8 cellular contexts compared by ENCODE assay signal in genomic region chr17:14308965-14309879, GRCh38. TPM values are rescaled to one million over a fixed set of nuclear protein-coding genes. Genes with fewer than 3 reads are reported as not detected.
DNase-seq lines count a peak whose midpoint lies in the region; ATAC-seq, FAIRE-seq and TF ChIP-seq lines count a peak whose summit lies in the region.

No MANE protein-coding gene starts in this region.

- H2AFZ ChIP-seq in K562 (ENCODE audit: low read depth, low read length), result peak overlapping the region; percentile 73

- ATAC-seq in GM18873 (IDR thresholded peaks at IDR 0.05; ENCODE audit: low FRiP score, unreplicated experiment) (peak; percentile 93), K562 (peak; percentile 98), GM18870 (IDR thresholded peaks at IDR 0.05; ENCODE audit: unreplicated experiment) (no peak)

- in situ Hi-C loops in K562 (cut with MboI), result no loop called here

- BruUV-seq in K562 (replicated peaks; lab: Mats Ljungman, UMichigan), result no TSS peak

- peaks cover 60% of the 10 kb centered on the region for H3K79me2 ChIP-seq in K562 (ENCODE audit: control insufficient read depth, insufficient read depth, low read length)

- H3K27ac ChIP-seq in K562 (ENCODE audit: extremely low read depth, low read depth, low read length), result peak overlapping the region; percentile 84
- H3K27ac ChIP-seq in rectal smooth muscle tissue (ENCODE audit: low read depth, low read length), result no peak overlapping the region

- WGBS in K562 (ENCODE audit: insufficient coverage, low coverage, missing lambda C conversion rate), result 2% methylated on average over 11 of the region's 71 CpGs

- peak; percentile 73; the same call in 1 of the 2 replicates for TF ChIP-seq POLR2A in K562 (conservative IDR thresholded peaks at IDR 0.05)

- POLR2A ChIA-PET in K562 (lab: Yijun Ruan, JAX), result interaction anchor here (0.6 to 0.7 kb wide), 2 partner anchors 22 to 23 kb away, joined by 3 read pairs; no protein-coding TSS in a partner anchor

- peak; percentile 95 for DNase-seq in HuH-7 (ENCODE audit: low spot score)
- peak; percentile 94 for DNase-seq in T1000 (lab: John Stamatoyannopoulos, UW)
- DNase-seq in K562 (ENCODE audit: extremely low read depth in 1 of 4, low spot score in 3 of 4), result peak; percentile 94 to 97 (median 95)
- DNase-seq in hypothalamus (lab: John Stamatoyannopoulos, UW), result peak in 44 of 51 donors; percentile 20 to 85 (median 66)
- DNase-seq in ureter (ENCODE audit: low spot score), result peak; percentile 90

- no peak for TF ChIP-seq RAD21 in K562 (CRISPR knock-in tag; conservative IDR thresholded peaks at IDR 0.05 in 1 of 2, IDR thresholded peaks at IDR 0.05 in 1 of 2)

- peaks cover 21% of the 10 kb centered on the region; the same call in 1 of the 3 replicates for H3K36me3 ChIP-seq in K562 (ENCODE audit: control insufficient read depth, insufficient read depth, low read length)
- H3K36me3 ChIP-seq in rectal smooth muscle tissue (ENCODE audit: control insufficient read depth, insufficient read depth, low read length), result no peaks in the 10 kb centered on the region

- no peaks in the 10 kb centered on the region for H3K9me1 ChIP-seq in K562 (ENCODE audit: control insufficient read depth, insufficient read depth, low read length)

- no peaks in the 10 kb centered on the region for H4K20me1 ChIP-seq in K562 (replicated peaks; ENCODE audit: control insufficient read depth, insufficient read depth, low read length)

- intact Hi-C loops in K562 (cut with micrococcal nuclease), result loop anchor here (5.0 kb wide), 1 partner anchor 712 kb away; no protein-coding TSS in a partner anchor

- no peak for TF ChIP-seq EP300 in K562 (IDR thresholded peaks at IDR 0.05; ENCODE audit: low read length)

- H3K27me3 ChIP-seq in K562 (ENCODE audit: control insufficient read depth in 2 of 2, insufficient read depth in 2 of 2, low read length in 2 of 2), result no peaks in the 10 kb centered on the region
- H3K27me3 ChIP-seq in rectal smooth muscle tissue (ENCODE audit: control insufficient read depth, insufficient read depth, low read length), result peaks cover 16% of the 10 kb centered on the region

- TF ChIP-seq CTCF in K562 (IDR thresholded peaks at IDR 0.05 in 2 of 3, conservative IDR thresholded peaks at IDR 0.05 in 1 of 3; ENCODE audit: insufficient read depth in 2 of 3, low read depth in 1 of 3, low read length in 3 of 3), result no peak

- peak overlapping the region; percentile 80 to 91 for H3K9ac ChIP-seq in K562 (ENCODE audit: insufficient read depth in 1 of 2, low read depth in 2 of 2, low read length in 2 of 2)
- no peak overlapping the region for H3K9ac ChIP-seq in rectal smooth muscle tissue (ENCODE audit: low read length)

- no peaks in the 10 kb centered on the region for H3K9me3 ChIP-seq in K562 (replicated peaks; ENCODE audit: control insufficient read depth, insufficient read depth, low read depth, low read length)

- H3K4me3 ChIP-seq in K562 (peak overlapping the region; percentile 52), rectal smooth muscle tissue (ENCODE audit: low read length) (peak overlapping the region; percentile 56)

- peak; percentile 78 for FAIRE-seq in K562 (lab: Jason Lieb, UNC)

- peak overlapping the region; percentile 81 for H3K4me2 ChIP-seq in K562 (ENCODE audit: insufficient read depth, low read length)

- H3K4me1 ChIP-seq in K562 (replicated peaks in 1 of 2; ENCODE audit: control insufficient read depth in 2 of 2, insufficient read depth in 2 of 2, low read length in 2 of 2) (peaks cover 17 to 29% of the 10 kb centered on the region in 2 experiments; a peak in 4 of 5 replicates), rectal smooth muscle tissue (ENCODE audit: control insufficient read depth, insufficient read depth, low read length) (no peaks in the 10 kb centered on the region)

- CTCF ChIA-PET in K562 (lab: Yijun Ruan, JAX; ENCODE audit: low intra/inter-chr PET ratio), result no interaction called here

TF ChIP-seq in K562, 482 proteins besides CTCF, POLR2A, EP300 and RAD21 (continues in another document):
- TF ChIP-seq, protein P1, sequence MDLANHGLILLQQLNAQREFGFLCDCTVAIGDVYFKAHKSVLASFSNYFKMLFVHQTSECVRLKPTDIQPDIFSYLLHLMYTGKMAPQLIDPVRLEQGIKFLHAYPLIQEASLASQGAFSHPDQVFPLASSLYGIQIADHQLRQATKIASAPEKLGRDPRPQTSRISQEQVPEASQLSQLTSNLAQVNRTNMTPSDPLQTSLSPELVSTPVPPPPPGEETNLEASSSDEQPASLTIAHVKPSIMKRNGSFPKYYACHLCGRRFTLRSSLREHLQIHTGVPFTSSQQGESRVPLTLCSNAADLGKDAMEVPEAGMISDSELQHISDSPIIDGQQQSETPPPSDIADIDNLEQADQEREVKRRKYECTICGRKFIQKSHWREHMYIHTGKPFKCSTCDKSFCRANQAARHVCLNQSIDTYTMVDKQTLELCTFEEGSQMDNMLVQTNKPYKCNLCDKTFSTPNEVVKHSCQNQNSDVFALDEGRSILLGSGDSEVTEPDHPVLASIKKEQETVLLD (IDR thresholded peaks at IDR 0.05), result no peak
- no peak for TF ChIP-seq ZBTB11 (CRISPR knock-in tag; IDR thresholded peaks at IDR 0.05)
- no peak for TF ChIP-seq CREB3 (tag; conservative IDR thresholded peaks at IDR 0.05; ENCODE audit: low read depth)
- TF ChIP-seq CBX1 (IDR thresholded peaks at IDR 0.05; ENCODE audit: low read depth), result no peak
- TF ChIP-seq SPI1 (IDR thresholded peaks at IDR 0.05; ENCODE audit: borderline replicate concordance, low read depth, low read length), result no peak
- TF ChIP-seq SREBF1 (IDR thresholded peaks at IDR 0.05; ENCODE audit: borderline replicate concordance, low read depth, low read length), result no peak
- peak; percentile 75 for TF ChIP-seq CXXC5 (CRISPR knock-in tag; IDR thresholded peaks at IDR 0.05)
- TF ChIP-seq HDAC8 (tag; IDR thresholded peaks at IDR 0.05), result no peak
- TF ChIP-seq E2F5 (CRISPR knock-in tag; IDR thresholded peaks at IDR 0.05), result no peak

RNA-seq across cellular contexts. Expression of gene HS3ST3B1, which starts 8.3 kb away (rescaled TPM):
- 4.9 and 5.2 TPM in 2 replicates for total RNA-seq in K562 (2011; cell fraction: chromatin; rRNA removed; ENCODE audit: low replicate concordance)
- total RNA-seq in K562 (2011; cell fraction: nucleolus; rRNA removed), result 9.3 and 11.5 TPM in 2 replicates
- total RNA-seq in K562 (2011; cell fraction: nucleoplasm; rRNA removed), result 8.4 and 12.7 TPM in 2 replicates
- 8.0 and 10.5 TPM in 2 replicates for total RNA-seq in K562 (2014; rRNA removed)
- 3.3 and 3.4 TPM in 2 replicates for total RNA-seq in K562 (2014; rRNA removed; fragmentation: Illumina TruSeq; extraction: Trizol)
- total RNA-seq in K562 (2015; rRNA removed; fragmentation: Illumina TruSeq; extraction: Trizol), result 5.5 and 5.7 TPM in 2 replicates
- 12.9 and 13.0 TPM in 2 replicates for total RNA-seq in K562 (2021)
- polyA plus RNA-seq in K562 (2011; rRNA removed), result 1.9 and 2.7 TPM in 2 replicates
- 2.2 and 3.6 TPM in 2 replicates for polyA plus RNA-seq in K562 (2011; cell fraction: cytosol; rRNA removed)
- polyA plus RNA-seq in K562 (2011; cell fraction: nucleus; rRNA removed), result 2.8 and 3.8 TPM in 2 replicates
- polyA plus RNA-seq in K562 (2012), result 5.4 and 5.9 TPM in 2 replicates
- polyA plus RNA-seq in K562 (2014; fragmentation: Illumina TruSeq; extraction: Trizol), result 2.5 and 2.6 TPM in 2 replicates
- polyA plus RNA-seq in K562 (2014; fragmentation: Nextera tagmentation; extraction: Ambion mirVana), result 1 to 10 TPM; 2.6 to 5.3 TPM
- 3.7 and 3.9 TPM in 2 replicates for polyA plus RNA-seq in K562 (2014; rRNA removed)
- 4.1 and 5.5 TPM in 2 replicates for polyA minus RNA-seq in K562 (2011; rRNA and poly(A)+ RNA removed)
- polyA minus RNA-seq in K562 (2011; cell fraction: cytosol; rRNA and poly(A)+ RNA removed), result 3.9 and 6.8 TPM in 2 replicates
- polyA minus RNA-seq in K562 (2011; cell fraction: nucleus; rRNA and poly(A)+ RNA removed), result 5.5 and 7.1 TPM in 2 replicates
- total RNA-seq in ureter, result 1.8 TPM
